ENCODE assay signal across 8 cellular contexts in the genomic region with DNA sequence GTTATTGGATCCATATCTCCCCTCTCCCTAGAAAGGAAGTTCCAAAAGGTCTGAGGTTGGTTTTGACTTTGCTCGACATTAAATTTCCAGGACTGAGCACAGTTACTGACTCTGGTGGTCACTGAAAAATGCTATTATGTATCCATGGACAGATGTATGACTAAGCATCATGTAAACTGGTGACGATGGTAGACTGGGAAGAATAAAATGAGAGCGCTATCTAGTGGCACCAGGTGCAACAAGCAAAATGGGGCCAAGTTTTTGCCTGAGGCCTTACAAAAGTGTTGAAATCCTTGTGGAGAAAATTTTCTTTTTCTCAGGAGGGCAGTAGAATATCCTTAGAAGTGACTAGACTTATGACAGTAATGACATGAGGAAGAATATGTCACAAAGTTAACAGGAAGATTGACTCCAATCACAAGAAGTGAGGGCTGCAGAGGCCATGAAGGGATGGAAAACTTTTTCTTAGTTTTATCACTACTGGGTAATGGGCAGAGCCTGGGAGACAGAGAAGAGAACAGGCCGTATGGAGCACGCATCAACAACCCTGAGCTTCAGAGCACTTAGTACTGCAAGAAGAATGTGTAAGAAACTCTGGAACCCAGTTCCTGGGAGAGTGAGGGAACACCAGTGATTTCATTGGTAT.
DNase-seq lines count a peak whose midpoint lies in the region; ATAC-seq and TF ChIP-seq lines count a peak whose summit lies in the region.

No MANE protein-coding gene starts in this region.

- H3K9me3 Mint-ChIP-seq in stimulated activated memory B cell treated with anti-CD40 and anti-IgM and Interleukin-4, amounts not matched to agents 10 μg/mL and 1 μg/mL and 100 μg/mL, for 72 hours = no peaks in the 10 kb centered on the region

- no peaks in the 10 kb centered on the region for H3K27me3 Mint-ChIP-seq in stimulated activated memory B cell treated with anti-CD40 and anti-IgM and Interleukin-4, amounts not matched to agents 10 μg/mL and 1 μg/mL and 100 μg/mL, for 72 hours

- peaks cover 32% of the 10 kb centered on the region for H3K4me1 Mint-ChIP-seq in stimulated activated memory B cell treated with anti-CD40 and anti-IgM and Interleukin-4, amounts not matched to agents 10 μg/mL and 1 μg/mL and 100 μg/mL, for 72 hours

- H3K36me3 Mint-ChIP-seq in stimulated activated memory B cell treated with anti-CD40 and anti-IgM and Interleukin-4, amounts not matched to agents 10 μg/mL and 1 μg/mL and 100 μg/mL, for 72 hours = no peaks in the 10 kb centered on the region

- ATAC-seq in HG03025 (IDR thresholded peaks at IDR 0.05; ENCODE audit: low FRiP score, unreplicated experiment) = peak; percentile 57
- peak; percentile 63 for ATAC-seq in stimulated activated memory B cell treated with anti-CD40 and anti-IgM and Interleukin-4, amounts not matched to agents 10 μg/mL and 1 μg/mL and 100 μg/mL, for 72 hours

- DNase-seq in stimulated activated CD4-positive, alpha-beta T cell treated with anti-CD3 and anti-CD28 coated beads, Interleukin-15, amount 100 ng/mL, for 24 hours = peak; percentile 22
- no peak for DNase-seq in stimulated activated CD4-positive, alpha-beta T cell treated with anti-CD3 and anti-CD28 coated beads, Interleukin-2, amount 100 ng/mL, for 48 hours
- DNase-seq in NCI-H82 treated with DMSO at 0.1 percent for 48 hours (lab: John Stamatoyannopoulos, UW; ENCODE audit: unreplicated experiment) (peak; percentile 38), astrocyte of the cerebellum (ENCODE audit: low read depth) (peak; percentile 74), iPS DF 4.7 (ENCODE audit: extremely low read depth, low spot score) (peak; percentile 16), DMS79 (lab: John Stamatoyannopoulos, UW) (no peak)

- peak; percentile 81 for TF ChIP-seq CTCF in astrocyte of the cerebellum (IDR thresholded peaks at IDR 0.05; ENCODE audit: low read depth, low read length, missing control alignments)

- no peak overlapping the region for H3K4me3 Mint-ChIP-seq in stimulated activated memory B cell treated with anti-CD40 and anti-IgM and Interleukin-4, amounts not matched to agents 10 μg/mL and 1 μg/mL and 100 μg/mL, for 72 hours

- peak overlapping the region; percentile 40 for H3K27ac Mint-ChIP-seq in stimulated activated memory B cell treated with anti-CD40 and anti-IgM and Interleukin-4, amounts not matched to agents 10 μg/mL and 1 μg/mL and 100 μg/mL, for 72 hours

- in situ Hi-C loops in astrocyte of the cerebellum (cut with HindIII; ENCODE audit: low sequenced_read_pairs) = no loop called here

- no peak overlapping the region for H3K4me3 ChIP-seq in astrocyte of the cerebellum (ENCODE audit: low read depth, low read length)

Comparison
In these comparisons a context has a peak if more than half of its experiments do, and no peak if none do; other contexts are left out.
1. DNase-seq: peak in stimulated activated CD4-positive, alpha-beta T cell treated with anti-CD3 and anti-CD28 coated beads, Interleukin-15, amount 100 ng/mL, for 24 hours (single experiment), NCI-H82 treated with DMSO at 0.1 percent for 48 hours (single experiment), astrocyte of the cerebellum (single experiment) and iPS DF 4.7 (single experiment); none in stimulated activated CD4-positive, alpha-beta T cell treated with anti-CD3 and anti-CD28 coated beads, Interleukin-2, amount 100 ng/mL, for 48 hours (0 of 2) and DMS79 (single experiment).